1 cellular context compared by ENCODE assay signal in genomic region chrX:134810211-134810610, GRCh38.
TF ChIP-seq lines count a peak whose summit lies in the region.

No MANE protein-coding gene starts in this region.

TF ChIP-seq in GM23338, 12 proteins besides CTCF, POLR2A, EP300 and RAD21:
- no peak for TF ChIP-seq REST (IDR thresholded peaks at IDR 0.05; ENCODE audit: unreplicated experiment)
- no peak for TF ChIP-seq POLR2AphosphoS5 (IDR thresholded peaks at IDR 0.05; ENCODE audit: low read depth)
- no peak for TF ChIP-seq NANOG (IDR thresholded peaks at IDR 0.05; ENCODE audit: borderline replicate concordance)
- TF ChIP-seq EZH2 (IDR thresholded peaks at IDR 0.05; ENCODE audit: low read depth, unreplicated experiment) = no peak
- TF ChIP-seq ZNF331 (CRISPR knock-in tag; IDR thresholded peaks at IDR 0.05; ENCODE audit: low read depth) = no peak
- no peak for TF ChIP-seq ZNF462 (CRISPR knock-in tag; IDR thresholded peaks at IDR 0.05)
- TF ChIP-seq ZNF114 (CRISPR knock-in tag; IDR thresholded peaks at IDR 0.05) = no peak
- no peak for TF ChIP-seq ETS1 (IDR thresholded peaks at IDR 0.05)
- no peak for TF ChIP-seq JUNB (IDR thresholded peaks at IDR 0.05; ENCODE audit: unreplicated experiment)
- TF ChIP-seq CREB1 (CRISPR knock-in tag; IDR thresholded peaks at IDR 0.05; ENCODE audit: low read depth) = no peak
- no peak for TF ChIP-seq STAT1 (IDR thresholded peaks at IDR 0.05; ENCODE audit: unreplicated experiment)
- no peak for TF ChIP-seq EZH2phosphoT487 (IDR thresholded peaks at IDR 0.05; ENCODE audit: unreplicated experiment)
